In the genomic region with DNA sequence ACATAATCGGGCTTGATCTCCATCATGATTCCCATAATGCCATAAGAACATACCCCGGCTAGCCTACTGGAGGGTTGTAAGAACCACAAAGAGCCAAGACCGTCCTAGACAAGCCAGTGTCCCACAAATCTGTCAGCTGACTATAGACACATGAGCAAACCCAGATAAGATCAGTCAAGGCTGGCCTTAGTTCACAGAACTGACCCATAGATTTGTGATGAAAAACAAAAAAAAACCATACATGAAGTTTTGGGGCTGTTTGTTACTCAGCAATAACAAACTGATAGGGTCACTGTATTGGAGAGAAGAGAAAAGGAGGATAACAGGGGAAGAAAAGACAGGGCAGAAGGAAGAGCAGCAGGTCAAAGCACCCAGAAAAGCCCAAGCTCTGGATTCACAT, we compare ENCODE assay signal across 27 cellular contexts.
"Had no signal": no experiment of that assay in that cellular context is flagged by ENCODE, and none has a peak within 500 bp of the region (broad histone marks: within the 10 kb centered on the region; RNA-seq: fewer than 3 reads in every experiment).

No MANE protein-coding gene starts in this region.

- H3K36me3 ChIP-seq: stomach, suprapubic skin, thoracic aorta, thyroid gland, tibial artery, tibial nerve, transverse colon, upper lobe of left lung, upper lobe of right lung, uterus, vagina had no signal

- ATAC-seq: stimulated activated effector memory CD8-positive, alpha-beta T cell treated with anti-CD3 and anti-CD28 coated beads, Interleukin-12 subunit alpha, Interleukin-12 subunit beta, amount 100 ng/mL, for 72 hours; stimulated activated memory B cell treated with anti-CD40 and anti-IgM and Interleukin-4, amounts not matched to agents 10 μg/mL and 1 μg/mL and 100 μg/mL, for 72 hours; stimulated activated naive B cell treated with anti-CD40 and anti-IgM and Interleukin-4, amounts not matched to agents 10 μg/mL and 1 μg/mL and 100 μg/mL, for 72 hours; stimulated activated naive CD8-positive, alpha-beta T cell treated with anti-CD3 and anti-CD28 coated beads, Interleukin-15, amount 100 ng/mL, for 72 hours; stimulated activated naive CD8-positive, alpha-beta T cell treated with anti-CD3 and anti-CD28 coated beads, Interleukin-15, Interleukin-2, amounts not matched to agents 100 U/mL and 50 U/mL, for 24 hours; upper lobe of right lung had no signal

- H3K27me3 ChIP-seq: stomach, suprapubic skin, testis, thyroid gland, tibial artery, tibial nerve, transverse colon, upper lobe of left lung, upper lobe of right lung, uterus, vagina had no signal

- DNase-seq: stimulated activated CD4-positive, alpha-beta T cell treated with anti-CD3 and anti-CD28 coated beads, Interleukin-2, amount 100 ng/mL, for 48 hours; stimulated activated CD4-positive, alpha-beta T cell treated with anti-CD3 and anti-CD28 coated beads, Interleukin-4, amount 100 ng/mL, for 1 hour; stimulated activated CD4-positive, alpha-beta T cell treated with anti-CD3 and anti-CD28 coated beads, Interleukin-4, amount 100 ng/mL, for 24 hours; stimulated activated CD4-positive, alpha-beta T cell treated with anti-CD3 and anti-CD28 coated beads, Interleukin-4, amount 100 ng/mL, for 4 hours; stimulated activated CD8-positive, alpha-beta memory T cell treated with anti-CD3 and anti-CD28 coated beads, Interleukin-4, amount 100 ng/mL, for 48 hours; stimulated activated naive B cell treated with anti-CD40 and anti-IgM and Interleukin-4, amounts not matched to agents 10 μg/mL and 1 μg/mL and 100 μg/mL, for 72 hours; stimulated activated naive CD4-positive, alpha-beta T cell; stimulated activated naive CD4-positive, alpha-beta T cell treated with Interleukin-2 at 50 U/mL for 16 hours; stimulated activated naive CD8-positive, alpha-beta T cell treated with anti-CD3 and anti-CD28 coated beads, Interleukin-15, amount 100 ng/mL, for 72 hours; stimulated activated naive CD8-positive, alpha-beta T cell treated with anti-CD3 and anti-CD28 coated beads, Interleukin-15, Interleukin-2, amounts not matched to agents 100 U/mL and 50 U/mL, for 24 hours; stomach; substantia nigra; testis; thyroid gland; tibial artery; transverse colon; trophoblast cell; upper lobe of left lung; upper lobe of right lung; uterus had no signal

- H3K27ac ChIP-seq: stomach, suprapubic skin, testis, thoracic aorta, thyroid gland, tibial artery, tibial nerve, transverse colon, upper lobe of left lung, upper lobe of right lung, uterus, vagina had no signal

- H3K4me3 ChIP-seq: stomach, suprapubic skin, testis, thoracic aorta, thyroid gland, tibial artery, tibial nerve, transverse colon, upper lobe of left lung, upper lobe of right lung, uterus, vagina had no signal

- H3K4me1 ChIP-seq: suprapubic skin, testis, tibial artery, upper lobe of right lung, uterus, vagina had no signal

- H3K9me3 ChIP-seq: suprapubic skin, testis, thoracic aorta, thyroid gland, tibial artery, transverse colon, upper lobe of left lung, upper lobe of right lung, uterus, vagina had no signal

- FAIRE-seq: urothelium cell line had no signal
